In genomic region chr14:101707285-101707842, GRCh38 we compare ENCODE assay signal across 8 cellular contexts. TPM values are rescaled to one million over a fixed set of nuclear protein-coding genes. Genes with fewer than 3 reads are reported as not detected.
DNase-seq lines count a peak whose midpoint lies in the region; ATAC-seq and TF ChIP-seq lines count a peak whose summit lies in the region.

No MANE protein-coding gene starts in this region.

- H3K27ac ChIP-seq in Panc1 (ENCODE audit: low read length): no peak overlapping the region
- peak overlapping the region in 2 of 4 donors; percentile 85 for H3K27ac ChIP-seq in upper lobe of left lung

- intact Hi-C loops in Panc1 (cut with micrococcal nuclease; ENCODE audit: unreplicated experiment): loop anchor here (10.0 kb wide), 1 partner anchor 237 kb away; no protein-coding TSS in a partner anchor

- no TSS peak for BruUV-seq in Panc1 (replicated peaks; lab: Mats Ljungman, UMichigan)

- no peak overlapping the region for H3K27ac Mint-ChIP-seq in nephron progenitor cell

- ATAC-seq in Panc1 (peak; percentile 68), upper lobe of left lung (ENCODE audit: low FRiP score in 2 of 2) (peak; percentile 86 to 87)

- H3K9me3 Mint-ChIP-seq in nephron progenitor cell: peaks cover 18% of the 10 kb centered on the region

- no peak for TF ChIP-seq POLR2A in upper lobe of left lung (IDR thresholded peaks at IDR 0.05)

- H3K4me1 ChIP-seq in Panc1 (ENCODE audit: control insufficient read depth, insufficient read depth, low read length) (no peaks in the 10 kb centered on the region), upper lobe of left lung (peaks cover 25 to 27% (median 26%) of the 10 kb centered on the region in 4 donors)

- H3K4me3 Mint-ChIP-seq in nephron progenitor cell: no peak overlapping the region

- TF ChIP-seq CTCF in Panc1 (IDR thresholded peaks at IDR 0.05): peak; percentile 78
- peak; percentile 72 for TF ChIP-seq CTCF in fibroblast of mammary gland (conservative IDR thresholded peaks at IDR 0.05; ENCODE audit: control insufficient read depth, insufficient read depth, low read depth, low read length)
- TF ChIP-seq CTCF in nephron progenitor cell (IDR thresholded peaks at IDR 0.05): peak; percentile 86
- peak; percentile 77 to 95 (median 90) for TF ChIP-seq CTCF in upper lobe of left lung (IDR thresholded peaks at IDR 0.05)

- H3K4me3 ChIP-seq in Panc1 (ENCODE audit: low read depth in 2 of 2, low read length in 2 of 2) (no peak overlapping the region), fibroblast of mammary gland (ENCODE audit: control insufficient read depth, low read depth, low read length) (no peak overlapping the region), upper lobe of left lung (no peak overlapping the region)

- peaks cover 27% of the 10 kb centered on the region for H3K4me1 Mint-ChIP-seq in nephron progenitor cell

- H3K27me3 ChIP-seq in Panc1 (ENCODE audit: control insufficient read depth, insufficient read depth, low read length): no peaks in the 10 kb centered on the region
- H3K27me3 ChIP-seq in upper lobe of left lung: peaks cover 0 to 5% (median 0%) of the 10 kb centered on the region in 4 donors

- TF ChIP-seq EP300 in upper lobe of left lung (IDR thresholded peaks at IDR 0.05): no peak

- in situ Hi-C loops in Panc1 (cut with HindIII; ENCODE audit: low pct_unique_long_range_greater_than_20kb, low sequenced_read_pairs): no loop called here

- H3K36me3 ChIP-seq in Panc1 (ENCODE audit: control insufficient read depth, insufficient read depth, low read length): no peaks in the 10 kb centered on the region
- H3K36me3 ChIP-seq in upper lobe of left lung: no peaks in the 10 kb centered on the region

- H3K27me3 Mint-ChIP-seq in nephron progenitor cell (ENCODE audit: low read depth, poor library complexity): peaks cover 27% of the 10 kb centered on the region

- CTCF ChIA-PET in Panc1 (lab: Charles Lee): interaction anchor here (0.8 kb wide), 1 partner anchor 63 kb away, joined by 3 read pairs; no protein-coding TSS in a partner anchor

- DNase-seq in DMS153 treated with DMSO at 0.1 percent for 48 hours (lab: John Stamatoyannopoulos, UW; ENCODE audit: unreplicated experiment): peak; percentile 30
- no peak for DNase-seq in DMS153 (lab: John Stamatoyannopoulos, UW)
- DNase-seq in LoVo (ENCODE audit: low spot score): peak; percentile 78
- DNase-seq in Panc1 (ENCODE audit: low read depth, low spot score): peak; percentile 43
- peak; percentile 66 to 68 for DNase-seq in activated T-cell treated with anti-CD3 and anti-CD28 coated beads, Interleukin-2, amount 50 U/mL, for 48 hours
- DNase-seq in fibroblast of mammary gland (ENCODE audit: low read depth): peak; percentile 83
- peak; percentile 51 for DNase-seq in nephron progenitor cell
- DNase-seq in upper lobe of left lung: peak in 1 of 2 donors; percentile 63

- POLR2A ChIA-PET in Panc1 (lab: Charles Lee): interaction anchor here (1.2 kb wide), 1 partner anchor 12 kb away, joined by 3 read pairs; no protein-coding TSS in a partner anchor

- H3K36me3 Mint-ChIP-seq in nephron progenitor cell (ENCODE audit: low read depth): no peaks in the 10 kb centered on the region

- 4 to 6% methylated on average over 12 of the region's 12 CpGs for WGBS in upper lobe of left lung, 2 donors

- no peaks in the 10 kb centered on the region for H3K9me3 ChIP-seq in Panc1 (ENCODE audit: control insufficient read depth, insufficient read depth, low read depth, low read length)
- no peaks in the 10 kb centered on the region for H3K9me3 ChIP-seq in upper lobe of left lung

RNA-seq across cellular contexts. Expression of gene PPP2R5C, which starts 54.1 kb away (rescaled TPM):
- total RNA-seq in Panc1 (2021; ENCODE audit: unreplicated experiment): 80.3 TPM
- 35.3 TPM for polyA plus RNA-seq in Panc1 (2012; ENCODE audit: insufficient read length)
- total RNA-seq in upper lobe of left lung: 100 to 1,000 TPM; 105 to 208 (median 133) TPM
